ENCODE assay signal across 1 cellular context in the genomic region with DNA sequence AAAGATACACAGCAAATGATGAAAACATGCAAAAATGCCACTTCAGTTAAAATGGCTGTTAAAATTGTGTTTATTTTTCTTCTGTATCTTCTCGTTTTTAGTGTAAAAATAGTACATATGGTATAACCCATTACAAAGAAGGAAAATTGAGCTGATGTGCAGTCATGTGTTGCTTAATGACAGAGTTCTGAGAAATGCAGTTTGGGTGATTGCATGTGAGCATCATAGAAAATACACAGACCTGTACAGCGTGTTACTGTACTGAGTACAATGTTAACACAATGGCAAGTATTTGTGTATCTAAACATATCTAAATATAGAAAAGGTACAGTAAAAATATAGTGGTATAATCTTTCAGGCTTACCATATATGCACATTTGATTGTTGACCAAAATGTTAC.
TF ChIP-seq lines count a peak whose summit lies in the region.

No MANE protein-coding gene starts in this region.

TF ChIP-seq in WTC11, 78 proteins besides CTCF, POLR2A, EP300 and RAD21 (continued from another document):
- TF ChIP-seq, protein P1, sequence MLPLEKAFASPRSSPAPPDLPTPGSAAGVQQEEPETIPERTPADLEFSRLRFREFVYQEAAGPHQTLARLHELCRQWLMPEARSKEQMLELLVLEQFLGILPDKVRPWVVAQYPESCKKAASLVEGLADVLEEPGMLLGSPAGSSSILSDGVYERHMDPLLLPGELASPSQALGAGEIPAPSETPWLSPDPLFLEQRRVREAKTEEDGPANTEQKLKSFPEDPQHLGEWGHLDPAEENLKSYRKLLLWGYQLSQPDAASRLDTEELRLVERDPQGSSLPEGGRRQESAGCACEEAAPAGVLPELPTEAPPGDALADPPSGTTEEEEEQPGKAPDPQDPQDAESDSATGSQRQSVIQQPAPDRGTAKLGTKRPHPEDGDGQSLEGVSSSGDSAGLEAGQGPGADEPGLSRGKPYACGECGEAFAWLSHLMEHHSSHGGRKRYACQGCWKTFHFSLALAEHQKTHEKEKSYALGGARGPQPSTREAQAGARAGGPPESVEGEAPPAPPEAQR (CRISPR knock-in tag; IDR thresholded peaks at IDR 0.05) = no peak
- TF ChIP-seq ZNF121 (CRISPR knock-in tag; IDR thresholded peaks at IDR 0.05) (no peak), RELA (CRISPR knock-in tag; IDR thresholded peaks at IDR 0.05; ENCODE audit: borderline replicate concordance) (no peak), TEAD4 (CRISPR knock-in tag; IDR thresholded peaks at IDR 0.05) (no peak), ZNF263 (CRISPR knock-in tag; IDR thresholded peaks at IDR 0.05; ENCODE audit: low read depth) (no peak), HMGA2 (CRISPR knock-in tag; IDR thresholded peaks at IDR 0.05) (no peak), SMAD3 (CRISPR knock-in tag; IDR thresholded peaks at IDR 0.05; ENCODE audit: borderline replicate concordance) (no peak), CBFB (CRISPR knock-in tag; IDR thresholded peaks at IDR 0.05; ENCODE audit: low read depth) (no peak)
- TF ChIP-seq, protein P2, sequence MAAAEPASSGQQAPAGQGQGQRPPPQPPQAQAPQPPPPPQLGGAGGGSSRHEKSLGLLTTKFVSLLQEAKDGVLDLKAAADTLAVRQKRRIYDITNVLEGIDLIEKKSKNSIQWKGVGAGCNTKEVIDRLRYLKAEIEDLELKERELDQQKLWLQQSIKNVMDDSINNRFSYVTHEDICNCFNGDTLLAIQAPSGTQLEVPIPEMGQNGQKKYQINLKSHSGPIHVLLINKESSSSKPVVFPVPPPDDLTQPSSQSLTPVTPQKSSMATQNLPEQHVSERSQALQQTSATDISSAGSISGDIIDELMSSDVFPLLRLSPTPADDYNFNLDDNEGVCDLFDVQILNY (CRISPR knock-in tag; IDR thresholded peaks at IDR 0.05) = no peak
- TF ChIP-seq, protein P3, sequence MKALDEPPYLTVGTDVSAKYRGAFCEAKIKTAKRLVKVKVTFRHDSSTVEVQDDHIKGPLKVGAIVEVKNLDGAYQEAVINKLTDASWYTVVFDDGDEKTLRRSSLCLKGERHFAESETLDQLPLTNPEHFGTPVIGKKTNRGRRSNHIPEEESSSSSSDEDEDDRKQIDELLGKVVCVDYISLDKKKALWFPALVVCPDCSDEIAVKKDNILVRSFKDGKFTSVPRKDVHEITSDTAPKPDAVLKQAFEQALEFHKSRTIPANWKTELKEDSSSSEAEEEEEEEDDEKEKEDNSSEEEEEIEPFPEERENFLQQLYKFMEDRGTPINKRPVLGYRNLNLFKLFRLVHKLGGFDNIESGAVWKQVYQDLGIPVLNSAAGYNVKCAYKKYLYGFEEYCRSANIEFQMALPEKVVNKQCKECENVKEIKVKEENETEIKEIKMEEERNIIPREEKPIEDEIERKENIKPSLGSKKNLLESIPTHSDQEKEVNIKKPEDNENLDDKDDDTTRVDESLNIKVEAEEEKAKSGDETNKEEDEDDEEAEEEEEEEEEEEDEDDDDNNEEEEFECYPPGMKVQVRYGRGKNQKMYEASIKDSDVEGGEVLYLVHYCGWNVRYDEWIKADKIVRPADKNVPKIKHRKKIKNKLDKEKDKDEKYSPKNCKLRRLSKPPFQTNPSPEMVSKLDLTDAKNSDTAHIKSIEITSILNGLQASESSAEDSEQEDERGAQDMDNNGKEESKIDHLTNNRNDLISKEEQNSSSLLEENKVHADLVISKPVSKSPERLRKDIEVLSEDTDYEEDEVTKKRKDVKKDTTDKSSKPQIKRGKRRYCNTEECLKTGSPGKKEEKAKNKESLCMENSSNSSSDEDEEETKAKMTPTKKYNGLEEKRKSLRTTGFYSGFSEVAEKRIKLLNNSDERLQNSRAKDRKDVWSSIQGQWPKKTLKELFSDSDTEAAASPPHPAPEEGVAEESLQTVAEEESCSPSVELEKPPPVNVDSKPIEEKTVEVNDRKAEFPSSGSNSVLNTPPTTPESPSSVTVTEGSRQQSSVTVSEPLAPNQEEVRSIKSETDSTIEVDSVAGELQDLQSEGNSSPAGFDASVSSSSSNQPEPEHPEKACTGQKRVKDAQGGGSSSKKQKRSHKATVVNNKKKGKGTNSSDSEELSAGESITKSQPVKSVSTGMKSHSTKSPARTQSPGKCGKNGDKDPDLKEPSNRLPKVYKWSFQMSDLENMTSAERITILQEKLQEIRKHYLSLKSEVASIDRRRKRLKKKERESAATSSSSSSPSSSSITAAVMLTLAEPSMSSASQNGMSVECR (CRISPR knock-in tag; IDR thresholded peaks at IDR 0.05; ENCODE audit: borderline replicate concordance) = no peak
- TF ChIP-seq, protein P4, sequence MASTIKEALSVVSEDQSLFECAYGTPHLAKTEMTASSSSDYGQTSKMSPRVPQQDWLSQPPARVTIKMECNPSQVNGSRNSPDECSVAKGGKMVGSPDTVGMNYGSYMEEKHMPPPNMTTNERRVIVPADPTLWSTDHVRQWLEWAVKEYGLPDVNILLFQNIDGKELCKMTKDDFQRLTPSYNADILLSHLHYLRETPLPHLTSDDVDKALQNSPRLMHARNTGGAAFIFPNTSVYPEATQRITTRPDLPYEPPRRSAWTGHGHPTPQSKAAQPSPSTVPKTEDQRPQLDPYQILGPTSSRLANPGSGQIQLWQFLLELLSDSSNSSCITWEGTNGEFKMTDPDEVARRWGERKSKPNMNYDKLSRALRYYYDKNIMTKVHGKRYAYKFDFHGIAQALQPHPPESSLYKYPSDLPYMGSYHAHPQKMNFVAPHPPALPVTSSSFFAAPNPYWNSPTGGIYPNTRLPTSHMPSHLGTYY (CRISPR knock-in tag; IDR thresholded peaks at IDR 0.05) = no peak
